In the genomic region with DNA sequence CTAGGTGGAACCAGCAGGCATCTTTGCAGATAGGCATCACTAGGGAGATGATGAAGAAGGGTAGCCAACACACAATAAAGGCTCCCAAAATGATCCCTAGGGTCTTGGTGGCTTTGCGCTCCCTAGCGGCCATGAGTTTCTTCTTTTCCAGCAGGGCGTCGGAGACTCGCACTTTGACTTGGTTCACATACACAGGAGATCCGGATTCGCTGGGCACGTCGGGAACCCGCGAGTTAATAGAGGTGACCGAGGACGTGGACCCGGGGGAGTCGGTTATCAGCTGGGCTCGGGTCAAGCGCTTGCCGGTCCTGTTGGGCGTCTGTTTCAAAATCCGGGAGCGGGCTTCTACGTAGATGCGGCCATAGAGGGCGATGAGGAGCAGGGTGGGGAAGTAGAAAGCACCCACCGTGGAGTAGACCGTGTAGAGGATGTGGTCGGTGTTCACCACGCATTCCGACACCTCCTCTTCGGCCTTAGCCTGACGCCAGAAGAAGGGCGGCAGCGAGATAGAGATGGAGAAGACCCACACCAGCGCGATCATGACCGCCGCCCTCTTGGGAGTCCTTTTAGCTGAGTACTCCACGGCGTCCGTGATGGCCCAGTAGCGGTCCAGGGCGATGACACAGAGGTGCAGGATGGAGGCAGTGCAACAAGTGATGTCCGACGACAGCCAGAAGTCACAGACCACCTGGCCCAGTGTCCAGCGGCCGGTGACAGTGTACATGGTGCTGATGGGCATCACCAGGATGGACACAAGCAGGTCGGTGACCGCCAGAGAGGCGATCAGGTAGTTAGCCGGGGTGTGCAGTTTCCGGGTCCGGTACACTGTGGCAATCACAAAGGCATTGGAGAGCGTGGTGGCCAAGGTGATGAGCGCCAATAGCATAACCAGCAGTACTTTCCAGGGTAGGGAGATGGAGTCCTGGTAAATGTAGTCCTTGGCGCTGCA, we compare ENCODE assay signal across 8 cellular contexts. TPM values are rescaled to one million over a fixed set of nuclear protein-coding genes. Genes with fewer than 3 reads are reported as not detected.
DNase-seq lines count a peak whose midpoint lies in the region; ATAC-seq and TF ChIP-seq lines count a peak whose summit lies in the region.

No MANE protein-coding gene starts in this region.

- peak; percentile 74 for DNase-seq in SKM-1 treated with dmso at 0.1 percent for 144 hours (lab: John Stamatoyannopoulos, UW; ENCODE audit: unreplicated experiment)
- DNase-seq in fibroblast of villous mesenchyme (ENCODE audit: low read depth) = peak; percentile 73
- DNase-seq in neural crest cell (ENCODE audit: low read depth, low spot score) = peak; percentile 7
- DNase-seq in NCI-H2171 (lab: John Stamatoyannopoulos, UW) = no peak
- no peak for DNase-seq in occipital lobe (lab: John Stamatoyannopoulos, UW)

- H3K27ac ChIP-seq in C4-2B = no peak overlapping the region

- no peaks in the 10 kb centered on the region for H3K9me3 Mint-ChIP-seq in neural crest cell

- H3K4me1 Mint-ChIP-seq in neural crest cell = peaks cover 32% of the 10 kb centered on the region

- ATAC-seq in HG03460 (IDR thresholded peaks at IDR 0.05; ENCODE audit: unreplicated experiment) (no peak), HG03039 (IDR thresholded peaks at IDR 0.05; ENCODE audit: unreplicated experiment) (no peak)

- TF ChIP-seq CTCF in C4-2B (conservative IDR thresholded peaks at IDR 0.05) (0 out of 2 replicates have a peak, but pooled peaks have one; percentile 8), fibroblast of villous mesenchyme (IDR thresholded peaks at IDR 0.05; ENCODE audit: insufficient read depth, low read depth, low read length) (peak; percentile 56), neural crest cell (conservative IDR thresholded peaks at IDR 0.05) (peak; percentile 53)

- peak overlapping the region; percentile 81 for H3K4me3 ChIP-seq in fibroblast of villous mesenchyme (ENCODE audit: low read depth, low read length)

- peak overlapping the region; percentile 89 for H3K4me3 Mint-ChIP-seq in neural crest cell

- peaks cover 6% of the 10 kb centered on the region for H3K36me3 Mint-ChIP-seq in neural crest cell (ENCODE audit: low read depth)

- H3K27me3 Mint-ChIP-seq in neural crest cell (ENCODE audit: low read depth) = peaks cover 94% of the 10 kb centered on the region

- no peak overlapping the region for H3K27ac Mint-ChIP-seq in neural crest cell (ENCODE audit: unreplicated experiment)

RNA-seq across cellular contexts. Expression of gene HTR1B, which starts 0.7 kb away (rescaled TPM):
- total RNA-seq in fibroblast of villous mesenchyme (8.2 and 9.7 TPM in 2 replicates), neural crest cell (0.16 and 0.18 TPM in 2 replicates), occipital lobe (0.94 TPM)

Comparison
In these comparisons a context has a peak if more than half of its experiments do, and no peak if none do; other contexts are left out.
1. DNase-seq: peak in SKM-1 treated with dmso at 0.1 percent for 144 hours (single experiment), fibroblast of villous mesenchyme (single experiment) and neural crest cell (single experiment); none in NCI-H2171 (single experiment) and occipital lobe (single experiment).
2. Peak in every context shown above with its lines, with median percentiles within 50 percentile points of each other: CTCF ChIP-seq.